Comparison of ENCODE assay signal across 1 cellular context in genomic region chr15:34336333-34336732, GRCh38.
TF ChIP-seq lines count a peak whose summit lies in the region.

No MANE protein-coding gene starts in this region.

TF ChIP-seq in GM23338, 12 proteins besides CTCF, POLR2A, EP300 and RAD21:
- TF ChIP-seq REST (IDR thresholded peaks at IDR 0.05; ENCODE audit: unreplicated experiment) (no peak), ZNF462 (CRISPR knock-in tag; IDR thresholded peaks at IDR 0.05) (no peak)
